In genomic region chr6:138517635-138518034, GRCh38 we compare ENCODE assay signal across 8 cellular contexts. TPM values are rescaled to one million over a fixed set of nuclear protein-coding genes. Genes with fewer than 3 reads are reported as not detected.
A peak's percentile ranks its signal among the peaks of the same experiment; 100 is the strongest.
DNase-seq lines count a peak whose midpoint lies in the region; FAIRE-seq and TF ChIP-seq lines count a peak whose summit lies in the region.

No MANE protein-coding gene starts in this region.

- TF ChIP-seq CTCF in GM12872 (IDR thresholded peaks at IDR 0.05; ENCODE audit: insufficient read depth, low read depth, low read length) (peak; percentile 83), LNCAP (IDR thresholded peaks at IDR 0.05) (peak; percentile 54), nephron (IDR thresholded peaks at IDR 0.05; ENCODE audit: unreplicated experiment in 3 of 3) (peak; percentile 25 to 44 (median 26))

- H3K27me3 Mint-ChIP-seq in nephron (ENCODE audit: low read depth), result no peaks in the 10 kb centered on the region

- H3K36me3 Mint-ChIP-seq in nephron (ENCODE audit: low read depth), result peaks cover 7% of the 10 kb centered on the region

- FAIRE-seq in urothelium cell line (lab: Jason Lieb, UNC), result no peak

- H3K4me1 Mint-ChIP-seq in nephron, result peaks cover 4% of the 10 kb centered on the region

- H3K36me3 ChIP-seq in H7 (replicated peaks; ENCODE audit: control insufficient read depth, insufficient read depth, low read length), result no peaks in the 10 kb centered on the region

- H3K4me3 Mint-ChIP-seq in nephron, result no peak overlapping the region

- H3K27me3 ChIP-seq in H7 (ENCODE audit: control insufficient read depth, insufficient read depth, low read length), result no peaks in the 10 kb centered on the region

- H3K27ac Mint-ChIP-seq in nephron, result no peak overlapping the region

- peak; percentile 14 for DNase-seq in H7
- peak; percentile 50 to 55 for DNase-seq in activated CD4-positive, alpha-beta T cell treated with anti-CD3 and anti-CD28 coated beads for 4 hours
- peak; percentile 44 for DNase-seq in effector CD4-positive, alpha-beta T cell
- DNase-seq in urothelium cell line (ENCODE audit: low spot score), result peak; percentile 15
- no peak for DNase-seq in pons (ENCODE audit: low spot score)

- peaks cover 4% of the 10 kb centered on the region for H3K9me3 Mint-ChIP-seq in nephron

- no peak overlapping the region for H3K4me3 ChIP-seq in H7 (ENCODE audit: insufficient read depth, low read depth, low read length)

RNA-seq across cellular contexts. Expression of gene NHSL1, which starts 18.3 kb away (rescaled TPM):
- 13.3 and 14.8 TPM in 2 replicates for total RNA-seq in H7 (2014; rRNA removed; shearing (Covaris generic))

Comparison
In these comparisons a context has a peak if more than half of its experiments do, and no peak if none do; other contexts are left out.
1. CTCF ChIP-seq: peak in every context shown above with its lines; median percentile 83 in GM12872; 54 in LNCAP; 26 in nephron.